In the genomic region with DNA sequence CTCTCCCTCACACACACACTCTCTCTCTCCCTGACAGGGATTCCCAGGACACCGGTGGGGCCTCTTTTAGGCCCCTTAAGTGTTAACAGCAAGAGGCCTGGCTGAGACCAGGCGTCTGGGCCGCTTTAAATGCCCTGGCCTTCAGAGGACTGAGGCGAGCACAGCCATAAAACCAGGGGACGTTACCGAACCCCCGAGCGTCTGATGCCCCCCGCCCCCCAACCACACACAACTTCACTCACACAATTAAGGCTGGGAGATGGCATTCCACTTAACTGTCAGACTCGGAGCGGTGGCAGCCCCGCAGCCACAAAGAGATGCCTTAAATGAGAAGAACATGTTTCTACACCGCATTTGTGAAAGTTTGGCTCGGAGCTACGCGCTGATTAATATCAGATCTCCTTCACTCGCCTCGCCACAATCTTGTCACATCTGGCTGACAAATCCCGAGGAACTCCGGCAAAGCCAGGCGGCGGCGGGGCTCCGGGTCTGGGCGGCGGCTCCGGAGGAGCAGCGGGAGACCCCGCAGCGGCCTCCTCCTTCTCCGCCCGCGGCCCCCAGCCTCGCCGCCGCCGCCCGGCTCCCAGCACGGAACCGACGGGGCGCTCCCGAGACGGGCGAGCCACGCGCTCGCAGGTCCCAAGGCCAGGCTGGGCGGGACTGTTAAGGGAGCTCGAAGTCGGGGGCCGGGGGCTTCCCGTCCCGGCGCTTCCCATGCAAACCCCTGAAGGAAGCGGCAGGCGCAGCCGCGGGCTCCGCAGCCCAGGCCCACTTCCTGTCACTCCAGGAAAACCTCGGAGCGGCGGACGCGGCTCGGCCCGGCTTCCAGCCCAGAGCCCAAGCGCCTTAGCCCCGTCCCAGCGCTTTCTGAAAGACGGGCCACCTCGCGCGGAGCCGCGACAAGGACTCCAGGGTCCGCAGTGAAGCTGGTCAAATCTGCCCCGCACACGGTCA, we compare ENCODE assay signal across 10 cellular contexts. TPM values are rescaled to one million over a fixed set of nuclear protein-coding genes. Genes with fewer than 3 reads are reported as not detected.
DNase-seq lines count a peak whose midpoint lies in the region; ATAC-seq and TF ChIP-seq lines count a peak whose summit lies in the region.
"Had no signal": no experiment of that assay in that cellular context is flagged by ENCODE, and none has a peak within 500 bp of the region (broad histone marks: within the 10 kb centered on the region; RNA-seq: fewer than 3 reads in every experiment).

No MANE protein-coding gene starts in this region.

- no peak for TF ChIP-seq POLR2A in esophagus muscularis mucosa (IDR thresholded peaks at IDR 0.05; ENCODE audit: low read depth)

- CTCF ChIA-PET in BJ (lab: Yijun Ruan, JAX), result no interaction called here

- peak overlapping the region; percentile 87 for H3K4me3 Mint-ChIP-seq in nephron progenitor cell

- no peak overlapping the region for H3K27ac Mint-ChIP-seq in nephron progenitor cell

- peaks cover 62% of the 10 kb centered on the region for H3K27me3 Mint-ChIP-seq in nephron progenitor cell (ENCODE audit: low read depth, poor library complexity)

- WGBS in esophagus muscularis mucosa, result 6% methylated on average over 40 of the region's 79 CpGs

- H3K36me3 Mint-ChIP-seq in nephron progenitor cell (ENCODE audit: low read depth), result no peaks in the 10 kb centered on the region

- peak overlapping the region; percentile 78 for H3K9ac ChIP-seq in NT2/D1 (ENCODE audit: insufficient read length, low read depth)

- peaks cover 6% of the 10 kb centered on the region for H3K4me1 ChIP-seq in NT2/D1 (ENCODE audit: insufficient read depth, insufficient read length)
- H3K4me1 ChIP-seq in esophagus muscularis mucosa, result peaks cover 12 to 23% (median 18%) of the 10 kb centered on the region in 4 donors

- peak overlapping the region; percentile 46 for H3K4me3 ChIP-seq in BJ (ENCODE audit: low read depth, low read length)
- peak overlapping the region; percentile 57 for H3K4me3 ChIP-seq in NT2/D1 (ENCODE audit: insufficient read length, low read depth)
- H3K4me3 ChIP-seq in esophagus muscularis mucosa, result peak overlapping the region; percentile 45 to 63 (median 49)

- H3K27me3 ChIP-seq in BJ (ENCODE audit: control insufficient read depth, insufficient read depth, low read length), result no peaks in the 10 kb centered on the region
- H3K27me3 ChIP-seq in NT2/D1 (ENCODE audit: insufficient read depth, insufficient read length), result peaks cover 69% of the 10 kb centered on the region
- peaks cover 4 to 72% (median 33%) of the 10 kb centered on the region in 4 donors for H3K27me3 ChIP-seq in esophagus muscularis mucosa

- no peak for DNase-seq in BJ (ENCODE audit: low read depth)
- DNase-seq in NT2/D1 (ENCODE audit: low read depth, low spot score), result no peak
- DNase-seq in esophagus muscularis mucosa (ENCODE audit: extremely low spot score), result peak; percentile 78
- DNase-seq in nephron progenitor cell, result peak; percentile 69
- no peak for DNase-seq in NCI-H510A treated with DMSO at 0.1 percent for 48 hours (lab: John Stamatoyannopoulos, UW)
- no peak for DNase-seq in OCI-M2 (lab: John Stamatoyannopoulos, UW; ENCODE audit: unreplicated experiment)

- H3K4me1 Mint-ChIP-seq in nephron progenitor cell, result peaks cover 31% of the 10 kb centered on the region

- intact Hi-C loops in esophagus muscularis mucosa (cut with DNase I), result no loop called here

- no peaks in the 10 kb centered on the region for H3K9me3 ChIP-seq in NT2/D1 (ENCODE audit: insufficient read depth, low read length)
- H3K9me3 ChIP-seq in esophagus muscularis mucosa, result no peaks in the 10 kb centered on the region
- H3K9me3 ChIP-seq: neutrophil had no signal

- TF ChIP-seq CTCF in BJ (IDR thresholded peaks at IDR 0.05; ENCODE audit: insufficient read depth, low read depth, low read length) (no peak), esophagus muscularis mucosa (IDR thresholded peaks at IDR 0.05) (no peak), nephron progenitor cell (IDR thresholded peaks at IDR 0.05) (no peak)

- H3K27ac ChIP-seq in esophagus muscularis mucosa (replicated peaks in 1 of 4), result no peak overlapping the region
- H3K27ac ChIP-seq: neutrophil had no signal

- no peaks in the 10 kb centered on the region for H3K36me3 ChIP-seq in BJ (ENCODE audit: control insufficient read depth, insufficient read depth, low read length)
- peaks cover 9% of the 10 kb centered on the region for H3K36me3 ChIP-seq in NT2/D1 (ENCODE audit: insufficient read depth, insufficient read length, low read length)
- H3K36me3 ChIP-seq in esophagus muscularis mucosa, result no peaks in the 10 kb centered on the region
- H3K36me3 ChIP-seq: neutrophil had no signal

- no peaks in the 10 kb centered on the region for H3K9me3 Mint-ChIP-seq in nephron progenitor cell

- TF ChIP-seq EP300 in esophagus muscularis mucosa (IDR thresholded peaks at IDR 0.05), result no peak

- POLR2A ChIA-PET in BJ (lab: Charles Lee), result no interaction called here

- ATAC-seq in GM21515 (IDR thresholded peaks at IDR 0.05; ENCODE audit: unreplicated experiment) (no peak), HG02938 (IDR thresholded peaks at IDR 0.05; ENCODE audit: unreplicated experiment) (no peak)

RNA-seq across cellular contexts. Expression of a gene that starts 1.3 kb away (rescaled TPM):
- 1.1 and 1.4 TPM in 2 replicates for polyA plus RNA-seq in BJ (2011; rRNA removed)
- polyA minus RNA-seq in BJ (2011; rRNA and poly(A)+ RNA removed), result 0.87 and 1.9 TPM in 2 replicates
- under 1 TPM in 3 of 4 donors, not detected in 1; 0.11 to 0.83 (median 0.19) TPM for total RNA-seq in esophagus muscularis mucosa
- total RNA-seq: SK-MEL-5 had no signal

Comparison
In these comparisons a context has a peak if more than half of its experiments do, and no peak if none do; other contexts are left out.
1. DNase-seq: peak in esophagus muscularis mucosa (single experiment) and nephron progenitor cell (single experiment); none in BJ (single experiment), NT2/D1 (single experiment), NCI-H510A treated with DMSO at 0.1 percent for 48 hours (single experiment) and OCI-M2 (single experiment).
2. Peak in every context shown above with its lines, with median percentiles within 50 percentile points of each other: H3K4me3 ChIP-seq.